In the genomic region with DNA sequence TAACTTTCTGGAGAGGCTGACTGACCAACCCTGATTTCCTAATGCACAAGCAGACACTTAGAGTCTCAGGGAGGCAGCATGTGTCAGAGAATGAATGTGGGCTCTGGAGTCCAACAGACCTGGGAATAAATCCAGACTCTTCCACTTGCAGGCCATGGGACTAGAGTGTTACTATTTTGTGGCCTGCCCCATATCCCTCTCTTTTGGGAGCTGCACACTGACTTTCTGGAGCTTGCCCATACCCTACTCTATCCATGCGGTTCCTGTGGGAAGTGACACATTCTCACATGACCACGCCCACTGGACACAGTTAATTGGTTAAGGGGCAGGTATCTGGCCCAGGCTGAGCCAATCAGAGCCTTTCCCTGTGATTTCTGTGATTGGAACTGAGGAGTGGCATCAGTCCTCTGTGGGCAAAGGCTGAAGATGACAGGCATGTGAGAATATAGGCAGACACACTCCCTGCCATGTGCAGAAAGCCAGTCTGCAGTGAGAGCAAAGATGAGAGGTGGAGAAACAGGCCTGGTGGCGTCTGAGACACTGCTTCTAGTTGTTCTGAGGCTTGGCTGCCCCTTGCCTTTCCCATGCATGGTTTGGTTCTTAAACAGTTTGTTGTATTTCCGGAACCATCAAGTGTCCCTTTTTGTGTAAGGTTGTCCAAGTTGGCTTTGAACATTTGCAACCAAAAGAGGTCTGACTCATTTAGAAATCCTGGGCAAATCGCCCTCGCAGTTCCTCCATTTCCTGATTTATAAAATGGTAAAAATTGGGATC, we compare ENCODE assay signal across 12 cellular contexts.
DNase-seq lines count a peak whose midpoint lies in the region; ATAC-seq lines count a peak whose summit lies in the region.
"Had no signal": no experiment of that assay in that cellular context is flagged by ENCODE, and none has a peak within 500 bp of the region (broad histone marks: within the 10 kb centered on the region; RNA-seq: fewer than 3 reads in every experiment).

No MANE protein-coding gene starts in this region.

- H3K9me3 Mint-ChIP-seq in stimulated activated effector memory CD8-positive, alpha-beta T cell treated with anti-CD3 and anti-CD28 coated beads, Interleukin-12 subunit alpha, Interleukin-12 subunit beta, amount 100 ng/mL, for 72 hours, result no peaks in the 10 kb centered on the region

- DNase-seq in DMS79 treated with DMSO at 0.1 percent for 48 hours (lab: John Stamatoyannopoulos, UW) (peak; percentile 65), LHCN-M2 (ENCODE audit: low read depth) (peak; percentile 55), cerebellar cortex (ENCODE audit: low spot score) (peak; percentile 7), myocyte (ENCODE audit: low read depth) (peak; percentile 85), SIG-M5 treated with dmso at 0.1 percent for 504 hours (lab: John Stamatoyannopoulos, UW; ENCODE audit: unreplicated experiment) (no peak), GM19238 (ENCODE audit: insufficient read length, low spot score) (no peak)
- DNase-seq in stimulated activated effector memory CD8-positive, alpha-beta T cell treated with anti-CD3 and anti-CD28 coated beads, Interleukin-12 subunit alpha, Interleukin-12 subunit beta, amount 100 ng/mL, for 72 hours (ENCODE audit: low spot score in 2 of 2), result no peak
- DNase-seq in stimulated activated CD4-positive, alpha-beta T cell treated with anti-CD3 and anti-CD28 coated beads, Interleukin-2, amount 100 ng/mL, for 48 hours, result no peak
- DNase-seq: activated gamma-delta T cell; cortex of kidney; DMS153; stimulated activated CD4-positive, alpha-beta T cell treated with anti-CD3 and anti-CD28 coated beads, Interleukin-12 subunit alpha, Interleukin-12 subunit beta, amount 100 ng/mL, for 4 hours had no signal

- no peak overlapping the region for H3K4me3 Mint-ChIP-seq in stimulated activated effector memory CD8-positive, alpha-beta T cell treated with anti-CD3 and anti-CD28 coated beads, Interleukin-12 subunit alpha, Interleukin-12 subunit beta, amount 100 ng/mL, for 72 hours

- ATAC-seq in stimulated activated effector memory CD8-positive, alpha-beta T cell treated with anti-CD3 and anti-CD28 coated beads, Interleukin-12 subunit alpha, Interleukin-12 subunit beta, amount 100 ng/mL, for 72 hours, result no peak

- no peak overlapping the region for H3K27ac Mint-ChIP-seq in stimulated activated effector memory CD8-positive, alpha-beta T cell treated with anti-CD3 and anti-CD28 coated beads, Interleukin-12 subunit alpha, Interleukin-12 subunit beta, amount 100 ng/mL, for 72 hours

- no peaks in the 10 kb centered on the region for H3K4me1 Mint-ChIP-seq in stimulated activated effector memory CD8-positive, alpha-beta T cell treated with anti-CD3 and anti-CD28 coated beads, Interleukin-12 subunit alpha, Interleukin-12 subunit beta, amount 100 ng/mL, for 72 hours

- H3K36me3 Mint-ChIP-seq in stimulated activated effector memory CD8-positive, alpha-beta T cell treated with anti-CD3 and anti-CD28 coated beads, Interleukin-12 subunit alpha, Interleukin-12 subunit beta, amount 100 ng/mL, for 72 hours, result no peaks in the 10 kb centered on the region

Comparison
In these comparisons a context has a peak if more than half of its experiments do, and no peak if none do; other contexts are left out.
1. DNase-seq: peak in DMS79 treated with DMSO at 0.1 percent for 48 hours (single experiment), LHCN-M2 (single experiment), cerebellar cortex (single experiment) and myocyte (single experiment); none in SIG-M5 treated with dmso at 0.1 percent for 504 hours (single experiment), GM19238 (single experiment), stimulated activated effector memory CD8-positive, alpha-beta T cell treated with anti-CD3 and anti-CD28 coated beads, Interleukin-12 subunit alpha, Interleukin-12 subunit beta, amount 100 ng/mL, for 72 hours (0 of 2) and stimulated activated CD4-positive, alpha-beta T cell treated with anti-CD3 and anti-CD28 coated beads, Interleukin-2, amount 100 ng/mL, for 48 hours (0 of 2).